ENCODE assay signal across 19 cellular contexts in genomic region chr1:162222019-162222418, GRCh38.
"Had no signal": no experiment of that assay in that cellular context is flagged by ENCODE, and none has a peak within 500 bp of the region (broad histone marks: within the 10 kb centered on the region; RNA-seq: fewer than 3 reads in every experiment).

No MANE protein-coding gene starts in this region.

- H3K27ac ChIP-seq: coronary artery, foreskin keratinocyte, neutrophil, psoas muscle, stomach, thoracic aorta had no signal

- ATAC-seq: foreskin keratinocyte; left cardiac atrium; naive thymus-derived CD4-positive, alpha-beta T cell; psoas muscle; sciatic nerve had no signal

- H3K36me3 ChIP-seq: neutrophil, stomach, thoracic aorta, transverse colon had no signal

- DNase-seq: effector CD4-positive, alpha-beta T cell; endodermal cell; erythroblast; foreskin keratinocyte; immature natural killer cell; left cardiac atrium; mesendoderm; naive thymus-derived CD4-positive, alpha-beta T cell; psoas muscle; stimulated activated CD4-positive, alpha-beta T cell treated with anti-CD3 and anti-CD28 coated beads, Interleukin-2, amount 100 ng/mL, for 24 hours; stimulated activated CD4-positive, alpha-beta T cell treated with anti-CD3 and anti-CD28 coated beads, Interleukin-4, amount 100 ng/mL, for 4 hours; stimulated activated naive CD4-positive, alpha-beta T cell; stomach; substantia nigra; transverse colon had no signal

- H3K9me3 ChIP-seq: neutrophil, psoas muscle, stomach, thoracic aorta, transverse colon had no signal

- H3K4me3 Mint-ChIP-seq: endodermal cell; immature natural killer cell; naive thymus-derived CD4-positive, alpha-beta T cell had no signal

- H3K9me3 Mint-ChIP-seq: endodermal cell, immature natural killer cell had no signal

- H3K4me1 ChIP-seq: foreskin keratinocyte, psoas muscle had no signal

- H3K4me1 Mint-ChIP-seq: immature natural killer cell had no signal

- H3K4me3 ChIP-seq: coronary artery, psoas muscle, stomach, thoracic aorta, transverse colon had no signal

- H3K27ac Mint-ChIP-seq: endodermal cell; immature natural killer cell; naive thymus-derived CD4-positive, alpha-beta T cell had no signal

- H3K27me3 ChIP-seq: neutrophil, stomach, transverse colon had no signal

- H3K36me3 Mint-ChIP-seq: immature natural killer cell; naive thymus-derived CD4-positive, alpha-beta T cell had no signal
